ENCODE assay signal across 8 cellular contexts in the genomic region with DNA sequence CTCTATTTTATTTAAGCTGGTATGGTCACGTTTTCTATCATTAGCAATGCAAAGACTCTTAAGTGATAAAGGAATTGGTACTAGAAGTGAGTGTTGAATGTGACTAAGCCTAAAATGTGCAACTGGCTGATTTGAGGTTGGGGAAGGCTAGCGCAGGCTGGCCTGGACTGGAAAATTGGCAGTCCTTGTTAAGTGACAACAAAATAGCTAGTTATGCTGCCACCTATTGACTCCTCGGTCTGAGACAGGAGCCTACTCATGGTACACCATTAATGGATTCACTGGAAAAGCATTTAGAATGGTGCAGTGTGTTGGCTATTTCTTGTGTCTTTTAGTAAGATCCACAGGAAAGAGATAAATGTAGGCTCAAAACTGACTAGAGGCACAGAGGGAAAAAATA. TPM values are rescaled to one million over a fixed set of nuclear protein-coding genes. Genes with fewer than 3 reads are reported as not detected.
DNase-seq lines count a peak whose midpoint lies in the region; ATAC-seq and TF ChIP-seq lines count a peak whose summit lies in the region.

No MANE protein-coding gene starts in this region.

- H3F3A ChIP-seq in SK-N-SH (replicated peaks; ENCODE audit: insufficient read depth) = peaks cover 27% of the 10 kb centered on the region

- no peaks in the 10 kb centered on the region for H3K27me3 ChIP-seq in GM06990 (replicated peaks; ENCODE audit: control insufficient read depth, insufficient read depth, low read length)
- no peaks in the 10 kb centered on the region for H3K27me3 ChIP-seq in SK-N-SH (ENCODE audit: insufficient read depth)

- peak; percentile 32 for ATAC-seq in HG03565 (IDR thresholded peaks at IDR 0.05; ENCODE audit: unreplicated experiment)
- ATAC-seq in HG02973 (IDR thresholded peaks at IDR 0.05; ENCODE audit: unreplicated experiment) = no peak

- H3K9me3 ChIP-seq in SK-N-SH = no peaks in the 10 kb centered on the region

- no peak overlapping the region for H3K9ac ChIP-seq in SK-N-SH

- 74% methylated on average over 3 of the region's 3 CpGs for WGBS in SK-N-SH (ENCODE audit: low lambda C conversion rate)

- H3K79me2 ChIP-seq in SK-N-SH (ENCODE audit: insufficient read depth) = peaks cover 39% of the 10 kb centered on the region; the same call in 1 of the 2 replicates

- H3K36me3 ChIP-seq in GM06990 (ENCODE audit: control insufficient read depth, insufficient read depth, low read length) = peaks cover 1% of the 10 kb centered on the region
- peaks cover 2 to 4% of the 10 kb centered on the region in 2 experiments for H3K36me3 ChIP-seq in SK-N-SH (replicated peaks in 1 of 2; ENCODE audit: control insufficient read depth in 1 of 2, insufficient read depth in 2 of 2, low read length in 1 of 2)

- DNase-seq in GM06990 (ENCODE audit: extremely low read depth, insufficient read length) = no peak
- peak; percentile 36 for DNase-seq in SK-N-SH
- DNase-seq in astrocyte of the spinal cord (ENCODE audit: low read depth, low spot score) = peak; percentile 58
- DNase-seq in iPS-NIHi7 (ENCODE audit: extremely low spot score) = peak; percentile 65
- peak; percentile 32 for DNase-seq in stimulated activated CD8-positive, alpha-beta memory T cell treated with anti-CD3 and anti-CD28 coated beads, Interleukin-12 subunit alpha, Interleukin-12 subunit beta, amount 100 ng/mL, for 1 hour (ENCODE audit: low read depth)

- H3K4me1 ChIP-seq in SK-N-SH (ENCODE audit: control insufficient read depth in 1 of 2, insufficient read depth in 2 of 2, low read depth in 1 of 2, low read length in 1 of 2) = peaks cover 12 to 44% of the 10 kb centered on the region in 2 experiments

- POLR2A ChIA-PET in SK-N-SH (lab: Yijun Ruan, JAX) = interaction anchor here (1.0 kb wide), 1 partner anchor 10 kb away, joined by 3 read pairs; no protein-coding TSS in a partner anchor

- CTCF ChIA-PET in SK-N-SH (lab: Yijun Ruan, JAX) = interaction anchor here (0.6 to 6.0 kb wide), 18 partner anchors 8 to 140 kb away, joined by 3 to 35 read pairs (median 4); no protein-coding TSS in a partner anchor

- no peaks in the 10 kb centered on the region for H3K9me2 ChIP-seq in SK-N-SH

- TF ChIP-seq EP300 in SK-N-SH (IDR thresholded peaks at IDR 0.05; ENCODE audit: borderline replicate concordance in 1 of 2, low read depth in 1 of 2, low read length in 1 of 2) = no peak

- H3K4me3 ChIP-seq in GM06990 (replicated peaks; ENCODE audit: low read depth, low read length) (no peak overlapping the region), SK-N-SH (ENCODE audit: low read depth in 2 of 2, low read length in 1 of 2) (no peak overlapping the region), astrocyte of the spinal cord (ENCODE audit: low read depth, low read length) (no peak overlapping the region)

- no peak overlapping the region for H2AFZ ChIP-seq in SK-N-SH (ENCODE audit: low read depth)

- no peak overlapping the region for H3K4me2 ChIP-seq in SK-N-SH

- TF ChIP-seq RAD21 in SK-N-SH (IDR thresholded peaks at IDR 0.05; ENCODE audit: low read length) = peak; percentile 67

- in situ Hi-C loops in astrocyte of the spinal cord (cut with HindIII; ENCODE audit: low sequenced_read_pairs) = no loop called here

- 0 out of 2 replicates have a peak, but pooled peaks cover 7% of the 10 kb centered on the region for H4K20me1 ChIP-seq in SK-N-SH (ENCODE audit: insufficient read depth)

- TF ChIP-seq CTCF in 22Rv1 (IDR thresholded peaks at IDR 0.05) = peak; percentile 40
- peak; percentile 66 for TF ChIP-seq CTCF in GM06990 (IDR thresholded peaks at IDR 0.05; ENCODE audit: insufficient read depth, low read length, poor library complexity, severe bottlenecking)
- peak; percentile 55 for TF ChIP-seq CTCF in SK-N-SH (IDR thresholded peaks at IDR 0.05)
- peak; percentile 60 for TF ChIP-seq CTCF in astrocyte of the spinal cord (IDR thresholded peaks at IDR 0.05; ENCODE audit: low read depth, low read length)

- no peak overlapping the region for H3K27ac ChIP-seq in 22Rv1
- H3K27ac ChIP-seq in SK-N-SH (ENCODE audit: low read depth in 2 of 2, low read length in 1 of 2) = peak overlapping the region in 1 of 2 experiments; percentile 83; a peak in 2 of 4 replicates

TF ChIP-seq in SK-N-SH, 30 proteins besides CTCF, POLR2A, EP300 and RAD21:
- TF ChIP-seq, protein P1, sequence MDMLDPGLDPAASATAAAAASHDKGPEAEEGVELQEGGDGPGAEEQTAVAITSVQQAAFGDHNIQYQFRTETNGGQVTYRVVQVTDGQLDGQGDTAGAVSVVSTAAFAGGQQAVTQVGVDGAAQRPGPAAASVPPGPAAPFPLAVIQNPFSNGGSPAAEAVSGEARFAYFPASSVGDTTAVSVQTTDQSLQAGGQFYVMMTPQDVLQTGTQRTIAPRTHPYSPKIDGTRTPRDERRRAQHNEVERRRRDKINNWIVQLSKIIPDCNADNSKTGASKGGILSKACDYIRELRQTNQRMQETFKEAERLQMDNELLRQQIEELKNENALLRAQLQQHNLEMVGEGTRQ (IDR thresholded peaks at IDR 0.05; ENCODE audit: borderline replicate concordance, low read depth, low read length) = no peak
- TF ChIP-seq NRF1 (IDR thresholded peaks at IDR 0.05; ENCODE audit: low read depth, low read length) (no peak), SMC3 (IDR thresholded peaks at IDR 0.05; ENCODE audit: low read depth, low read length) (peak; percentile 57)

RNA-seq across cellular contexts. Expression of a gene that starts 5.7 kb away (rescaled TPM):
- 48.2 and 56.7 TPM in 2 replicates for polyA plus RNA-seq in SK-N-SH (2012; rRNA removed)
- polyA plus RNA-seq in SK-N-SH (2012; cell fraction: cytosol; rRNA removed) = 40.5 and 46.7 TPM in 2 replicates
- polyA plus RNA-seq in SK-N-SH (2012; cell fraction: nucleus; rRNA removed) = 36.3 and 57.4 TPM in 2 replicates
